ENCODE assay signal across 8 cellular contexts in the genomic region with DNA sequence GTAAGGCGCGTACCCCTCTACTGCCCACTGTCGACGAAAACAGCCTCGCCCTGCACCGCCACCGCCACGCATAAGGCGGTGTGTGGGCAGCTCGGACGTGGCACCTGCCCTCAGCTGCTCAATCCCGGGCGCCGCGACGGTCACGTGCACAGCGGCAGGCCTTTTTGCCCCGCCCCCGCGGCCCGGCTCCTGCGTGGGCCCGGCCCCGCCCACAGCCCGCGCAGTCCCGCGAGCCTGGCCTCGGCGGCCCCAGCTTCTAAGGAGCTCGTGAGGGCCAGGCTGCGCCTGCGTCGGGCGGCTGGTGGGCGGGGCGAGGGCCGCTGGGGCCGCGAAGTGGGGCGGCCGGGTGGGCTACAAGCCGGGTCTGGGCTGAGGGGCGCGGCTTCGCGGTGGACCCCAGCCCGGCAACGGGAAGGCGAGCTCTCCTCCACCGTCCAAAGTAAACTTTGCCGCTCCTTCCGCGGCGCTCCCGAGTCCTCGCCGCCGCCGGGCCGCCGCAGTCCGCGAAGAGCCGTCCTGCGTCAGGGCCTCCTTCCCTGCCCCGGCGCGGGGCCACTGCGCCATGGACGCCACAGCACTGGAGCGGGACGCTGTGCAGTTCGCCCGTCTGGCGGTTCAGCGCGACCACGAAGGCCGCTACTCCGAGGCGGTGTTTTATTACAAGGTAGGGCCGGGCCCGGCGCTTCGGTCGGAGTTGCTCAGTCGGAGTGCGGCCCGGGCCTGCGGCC. TPM values are rescaled to one million over a fixed set of nuclear protein-coding genes. Genes with fewer than 3 reads are reported as not detected.
DNase-seq lines count a peak whose midpoint lies in the region; ATAC-seq and TF ChIP-seq lines count a peak whose summit lies in the region.

A gene (plus strand): TSS at position 313 of the 728 bp plus-strand sequence. CDS start 250 bp downstream, at position 563.

- H3K36me3 Mint-ChIP-seq in stimulated activated effector memory CD8-positive, alpha-beta T cell treated with anti-CD3 and anti-CD28 coated beads, Interleukin-12 subunit alpha, Interleukin-12 subunit beta, amount 100 ng/mL, for 72 hours, result peaks cover 38% of the 10 kb centered on the region

- no peaks in the 10 kb centered on the region for H3K9me3 Mint-ChIP-seq in stimulated activated effector memory CD8-positive, alpha-beta T cell treated with anti-CD3 and anti-CD28 coated beads, Interleukin-12 subunit alpha, Interleukin-12 subunit beta, amount 100 ng/mL, for 72 hours

- DNase-seq in GM20000 (ENCODE audit: low spot score), result peak; percentile 98
- DNase-seq in HT1080 (ENCODE audit: low read depth), result peak; percentile 91
- peak; percentile 97 for DNase-seq in activated CD8-positive, alpha-beta memory T cell treated with anti-CD3 and anti-CD28 coated beads for 24 hours
- DNase-seq in epithelial cell of esophagus (ENCODE audit: low read depth), result peak; percentile 95
- DNase-seq in myocyte (ENCODE audit: low read depth), result peak; percentile 96
- peak; percentile 96 for DNase-seq in stimulated activated effector memory CD8-positive, alpha-beta T cell treated with anti-CD3 and anti-CD28 coated beads, Interleukin-12 subunit alpha, Interleukin-12 subunit beta, amount 100 ng/mL, for 72 hours (ENCODE audit: low spot score in 2 of 2)
- no peak for DNase-seq in NK-92 (lab: John Stamatoyannopoulos, UW; ENCODE audit: unreplicated experiment)

- H3K4me3 Mint-ChIP-seq in stimulated activated effector memory CD8-positive, alpha-beta T cell treated with anti-CD3 and anti-CD28 coated beads, Interleukin-12 subunit alpha, Interleukin-12 subunit beta, amount 100 ng/mL, for 72 hours, result peak within 1 kb of the TSS; percentile 81

- H3K27ac ChIP-seq in C4-2B, result peak within 1 kb of the TSS; percentile 94

- peak; percentile 56 for TF ChIP-seq CTCF in C4-2B (conservative IDR thresholded peaks at IDR 0.05)
- TF ChIP-seq CTCF in GM20000 (IDR thresholded peaks at IDR 0.05; ENCODE audit: extremely low read depth, missing control alignments), result peak; percentile 39
- peak; percentile 21 for TF ChIP-seq CTCF in epithelial cell of esophagus (IDR thresholded peaks at IDR 0.05; ENCODE audit: insufficient read depth, low read depth, low read length, missing control alignments)

- H3K27ac Mint-ChIP-seq in stimulated activated effector memory CD8-positive, alpha-beta T cell treated with anti-CD3 and anti-CD28 coated beads, Interleukin-12 subunit alpha, Interleukin-12 subunit beta, amount 100 ng/mL, for 72 hours, result peak within 1 kb of the TSS; percentile 91

- H3K4me1 Mint-ChIP-seq in stimulated activated effector memory CD8-positive, alpha-beta T cell treated with anti-CD3 and anti-CD28 coated beads, Interleukin-12 subunit alpha, Interleukin-12 subunit beta, amount 100 ng/mL, for 72 hours, result peaks cover 27% of the 10 kb centered on the region

- peak within 1 kb of the TSS; percentile 88 for H3K4me3 ChIP-seq in epithelial cell of esophagus (ENCODE audit: low read length)

- peak; percentile 91 for ATAC-seq in stimulated activated effector memory CD8-positive, alpha-beta T cell treated with anti-CD3 and anti-CD28 coated beads, Interleukin-12 subunit alpha, Interleukin-12 subunit beta, amount 100 ng/mL, for 72 hours

RNA-seq across cellular contexts. Expression of the gene that starts here (rescaled TPM):
- 17.4 and 20.8 TPM in 2 replicates for total RNA-seq in HT1080 (2014; rRNA removed; shearing (Covaris generic))
- 12.8 and 18.1 TPM in 2 replicates for polyA plus RNA-seq in HT1080 (2015; cell fraction: cytosol; rRNA removed)
- 23.6 and 29.2 TPM in 2 replicates for polyA plus RNA-seq in HT1080 (2015; cell fraction: nucleus; rRNA removed)
- total RNA-seq in myocyte, result 36.0 and 42.2 TPM in 2 replicates
- 13.8 TPM for polyA plus RNA-seq in myocyte (2012)
